ENCODE assay signal across 7 cellular contexts in the genomic region with DNA sequence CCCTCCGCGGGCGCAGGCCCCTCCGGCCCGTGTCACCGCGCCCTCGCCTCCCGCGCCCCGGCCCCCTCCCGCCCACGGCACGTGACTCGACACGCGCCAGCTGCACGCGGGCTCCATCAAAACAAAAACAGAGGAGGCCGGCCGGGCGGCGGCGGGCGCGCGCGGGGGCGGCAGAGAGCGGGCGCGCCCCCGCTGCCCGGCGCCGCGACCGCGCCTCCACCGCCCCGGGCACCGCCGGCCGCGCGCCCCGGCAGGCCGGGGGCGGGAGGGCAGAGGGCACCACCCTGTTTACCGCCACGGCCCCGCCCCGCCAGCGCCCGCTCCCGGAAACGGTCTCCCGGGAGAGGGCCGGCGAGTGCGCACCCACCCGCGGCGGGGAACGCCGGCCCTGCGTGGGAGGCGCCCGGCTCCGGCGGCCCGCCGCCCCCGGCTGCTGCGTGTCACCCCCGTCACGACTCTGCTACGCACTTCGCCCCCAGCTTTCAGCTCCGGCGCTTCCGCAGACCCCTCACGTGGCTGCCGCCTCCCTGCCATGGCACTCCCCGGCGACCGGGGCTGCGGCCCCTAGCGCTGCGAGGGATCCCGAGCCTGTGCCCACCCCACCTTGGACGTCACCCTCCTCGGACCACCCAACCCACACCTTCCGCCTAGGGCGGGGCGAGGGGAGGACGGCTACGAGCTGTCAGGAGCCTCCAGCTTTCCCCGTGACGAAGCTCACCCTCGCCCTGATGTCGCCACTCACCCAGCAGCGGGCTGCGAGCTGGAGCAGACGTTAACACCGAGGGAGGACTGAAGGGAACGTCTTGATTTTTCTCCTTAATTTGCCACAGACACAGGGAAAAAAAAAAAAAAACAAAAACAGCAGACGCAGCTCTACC.
A peak's percentile ranks its signal among the peaks of the same experiment; 100 is the strongest.
DNase-seq lines count a peak whose midpoint lies in the region; ATAC-seq and TF ChIP-seq lines count a peak whose summit lies in the region.

No MANE protein-coding gene starts in this region.

- peak overlapping the region; percentile 92 for H3K4me3 Mint-ChIP-seq in central memory CD8-positive, alpha-beta T cell

- no peaks in the 10 kb centered on the region for H3K9me3 Mint-ChIP-seq in central memory CD8-positive, alpha-beta T cell

- H3K4me1 Mint-ChIP-seq in central memory CD8-positive, alpha-beta T cell, result peaks cover 82% of the 10 kb centered on the region

- DNase-seq in NCI-H128 (lab: John Stamatoyannopoulos, UW; ENCODE audit: unreplicated experiment) (peak; percentile 7), kidney glomerular epithelial cell (lab: John Stamatoyannopoulos, UW) (peak; percentile 34)
- DNase-seq in activated CD4-positive, CD25-positive, alpha-beta regulatory T cell treated with anti-CD3 and anti-CD28 coated beads, Interleukin-2, amount 50 U/mL, for 16 hours (ENCODE audit: low read depth, low spot score), result peak; percentile 72
- peak; percentile 85 to 94 for DNase-seq in central memory CD8-positive, alpha-beta T cell (ENCODE audit: low spot score in 2 of 2)
- DNase-seq in stimulated activated CD4-positive, alpha-beta T cell treated with anti-CD3 and anti-CD28 coated beads, Interleukin-1b, Interleukin-23, amount 100 ng/mL, for 1 hour (ENCODE audit: low read depth in 2 of 2), result peak; percentile 48 to 58

- peak overlapping the region; percentile 100 for H3K27ac Mint-ChIP-seq in central memory CD8-positive, alpha-beta T cell (ENCODE audit: low read depth)

- no peaks in the 10 kb centered on the region for H3K27me3 Mint-ChIP-seq in central memory CD8-positive, alpha-beta T cell

- peaks cover 87% of the 10 kb centered on the region for H3K36me3 Mint-ChIP-seq in central memory CD8-positive, alpha-beta T cell (ENCODE audit: insufficient read depth)

- peak; percentile 36 for TF ChIP-seq POLR2A in GM15510 (IDR thresholded peaks at IDR 0.05; ENCODE audit: borderline replicate concordance, extremely low read depth, insufficient read length)

- ATAC-seq in HG02588 (IDR thresholded peaks at IDR 0.05; ENCODE audit: unreplicated experiment), result peak; percentile 39
- ATAC-seq in central memory CD8-positive, alpha-beta T cell (replicated peaks; ENCODE audit: extremely low read depth, poor library complexity, severe bottlenecking), result peak; percentile 44

Comparison
In these comparisons a context has a peak if more than half of its experiments do, and no peak if none do; other contexts are left out.
1. Peak in every context shown above with its lines: DNase-seq and ATAC-seq.
2. DNase-seq: peak in every context shown above with its lines; median percentile 90 in central memory CD8-positive, alpha-beta T cell; 72 in activated CD4-positive, CD25-positive, alpha-beta regulatory T cell treated with anti-CD3 and anti-CD28 coated beads, Interleukin-2, amount 50 U/mL, for 16 hours; 53 in stimulated activated CD4-positive, alpha-beta T cell treated with anti-CD3 and anti-CD28 coated beads, Interleukin-1b, Interleukin-23, amount 100 ng/mL, for 1 hour; 34 in kidney glomerular epithelial cell; 7 in NCI-H128.